17 cellular contexts compared by ENCODE assay signal in genomic region chr9:126687868-126688503, GRCh38.
"Had no signal": no experiment of that assay in that cellular context is flagged by ENCODE, and none has a peak within 500 bp of the region (broad histone marks: within the 10 kb centered on the region; RNA-seq: fewer than 3 reads in every experiment).

No MANE protein-coding gene starts in this region.

- DNase-seq: KBM-7, MV-4-11, NCI-H1048, NCI-H1105, NCI-H1436 treated with DMSO at 0.1 percent for 48 hours, NCI-H1694, NCI-H187 treated with DMSO at 0.1 percent for 48 hours, NCI-H2029 treated with DMSO at 0.1 percent for 48 hours, NCI-H2107, NCI-H345, NCI-H446 treated with DMSO at 0.1 percent for 48 hours, NCI-H510A treated with DMSO at 0.1 percent for 48 hours, NCI-H526, NCI-H774, Right ventricle myocardium superior, RPMI8226, SIG-M5 had no signal
